6 cellular contexts compared by ENCODE assay signal in the genomic region with DNA sequence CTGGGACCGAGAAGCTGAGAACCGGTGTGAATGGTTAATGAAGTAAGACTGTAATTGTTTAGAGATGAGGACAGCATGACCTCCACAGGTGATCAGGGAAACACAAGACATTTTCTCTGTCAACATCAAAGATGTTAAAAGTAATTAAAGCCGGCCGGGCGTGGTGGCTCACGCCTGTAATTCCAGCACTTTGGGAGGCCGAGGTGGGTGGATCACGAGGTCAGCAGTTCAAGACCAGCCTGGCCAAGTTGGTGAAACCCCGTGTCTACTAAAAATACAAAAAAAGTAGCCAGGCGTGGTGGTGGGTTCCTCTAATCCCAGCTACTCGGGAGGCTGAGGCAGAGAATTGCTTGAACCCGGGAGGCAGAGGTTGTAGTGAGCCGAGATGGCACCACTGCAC. TPM values are rescaled to one million over a fixed set of nuclear protein-coding genes. Genes with fewer than 3 reads are reported as not detected.
DNase-seq lines count a peak whose midpoint lies in the region; ATAC-seq, FAIRE-seq and TF ChIP-seq lines count a peak whose summit lies in the region.
"Not testable (repeated sequence)": the region's sequence is repeated elsewhere in the genome, so short reads cannot be mapped to it uniquely, and the experiment has no call there.

No MANE protein-coding gene starts in this region.

- H2AFZ ChIP-seq in HepG2 (ENCODE audit: low read length); smooth muscle cell (ENCODE audit: low read depth): not testable (repeated sequence)

- ATAC-seq in left ventricle myocardium superior, HepG2: not testable (repeated sequence)

- not testable (repeated sequence) for TF ChIP-seq RAD21 in HepG2 (CRISPR knock-in tag; IDR thresholded peaks at IDR 0.05)

- H3K27me3 ChIP-seq in Peyer's patch; HepG2 (ENCODE audit: control insufficient read depth in 1 of 2, insufficient read depth in 2 of 2, low read length in 2 of 2); smooth muscle cell (ENCODE audit: low read depth): not testable (repeated sequence)

- H3K4me2 ChIP-seq in HepG2 (ENCODE audit: low read depth, low read length); smooth muscle cell: not testable (repeated sequence)

- H3K27ac Mint-ChIP-seq in nephron progenitor cell = peak overlapping the region; percentile 77

- peaks cover 20% of the 10 kb centered on the region for H3K79me2 ChIP-seq in HepG2 (ENCODE audit: insufficient read depth, low read length)
- H3K79me2 ChIP-seq in smooth muscle cell (ENCODE audit: low read depth) = not testable (repeated sequence)

- peak in 1 of 3 donors; percentile 29 for DNase-seq in Peyer's patch
- not testable (repeated sequence) for DNase-seq in caudate nucleus (lab: John Stamatoyannopoulos, UW); HepG2 (ENCODE audit: low spot score); nephron progenitor cell; smooth muscle cell (lab: John Stamatoyannopoulos, UW; ENCODE audit: unreplicated experiment)
- DNase-seq in left ventricle myocardium superior = peak; percentile 26

- BruUV-seq in HepG2 (replicated peaks; lab: Mats Ljungman, UMichigan) = not testable (repeated sequence)

- CTCF ChIA-PET in HepG2 (lab: Yijun Ruan, JAX; ENCODE audit: low intra/inter-chr PET ratio, low total read pairs) = interaction anchor here (1.3 to 1.9 kb wide), 4 partner anchors 30 to 48 kb away, joined by 6 to 9 read pairs (median 8); no protein-coding TSS in a partner anchor

- H3K9me3 ChIP-seq in Peyer's patch; HepG2 (ENCODE audit: low read length); smooth muscle cell (replicated peaks; ENCODE audit: low read depth): not testable (repeated sequence)

- FAIRE-seq in HepG2 (lab: Jason Lieb, UNC) = not testable (repeated sequence)

- not testable (repeated sequence) for H4K20me1 ChIP-seq in HepG2 (ENCODE audit: insufficient read depth, low read length); smooth muscle cell (ENCODE audit: low read depth)

- H3F3A ChIP-seq in smooth muscle cell (ENCODE audit: low read depth) = peaks cover 15% of the 10 kb centered on the region

- not testable (repeated sequence) for TF ChIP-seq POLR2A in Peyer's patch (IDR thresholded peaks at IDR 0.05); HepG2 (IDR thresholded peaks at IDR 0.05; ENCODE audit: insufficient read depth in 1 of 2, low read depth in 2 of 2, low read length in 2 of 2)

- in situ Hi-C loops in HepG2 (cut with HindIII; ENCODE audit: extremely low pct_ligation_motif_present, low pct_unique_long_range_greater_than_20kb) = loop anchor here (5.0 kb wide), 1 partner anchor 37 kb away; no protein-coding TSS in a partner anchor

- H3K4me3 Mint-ChIP-seq in nephron progenitor cell = not testable (repeated sequence)

- POLR2A ChIA-PET in HepG2 (lab: Yijun Ruan, JAX) = interaction anchor here (1.4 kb wide), 1 partner anchor 34 kb away, joined by 4 read pairs; no protein-coding TSS in a partner anchor

- H3K4me1 ChIP-seq in Peyer's patch (peaks cover 0 to 41% (median 0%) of the 10 kb centered on the region in 4 donors), HepG2 (ENCODE audit: insufficient read depth, low read length) (peaks cover 58% of the 10 kb centered on the region)
- H3K4me1 ChIP-seq in smooth muscle cell (ENCODE audit: low read depth) = not testable (repeated sequence)

- intact Hi-C loops in left ventricle myocardium superior (cut with micrococcal nuclease); HepG2 (cut with micrococcal nuclease; ENCODE audit: unreplicated experiment): not testable (repeated sequence)

- H3K36me3 Mint-ChIP-seq in nephron progenitor cell (ENCODE audit: low read depth) = not testable (repeated sequence)

- H3K9me3 Mint-ChIP-seq in nephron progenitor cell = not testable (repeated sequence)

- WGBS in HepG2 (ENCODE audit: low lambda C conversion rate) = 92% methylated on average over 13 of the region's 13 CpGs
- WGBS in smooth muscle cell (ENCODE audit: low lambda C conversion rate) = 92% methylated on average over 13 of the region's 13 CpGs

- not testable (repeated sequence) for H3K36me3 ChIP-seq in Peyer's patch; smooth muscle cell (ENCODE audit: low read depth)
- peaks cover 2 to 14% of the 10 kb centered on the region in 2 experiments; a peak in 2 of 5 replicates for H3K36me3 ChIP-seq in HepG2 (replicated peaks in 1 of 2; ENCODE audit: control insufficient read depth in 1 of 2, insufficient read depth in 2 of 2, low read length in 2 of 2)

- H3K27ac ChIP-seq in Peyer's patch (peak overlapping the region in 3 of 4 donors; percentile 62 to 92 (median 74)), caudate nucleus (ENCODE audit: low read depth, low read length) (peak overlapping the region; percentile 28), HepG2 (ENCODE audit: extremely low read length, insufficient read depth, low read length) (peak overlapping the region; percentile 74), smooth muscle cell (ENCODE audit: low read depth) (peak overlapping the region; percentile 46)

- H3K27me3 Mint-ChIP-seq in nephron progenitor cell (ENCODE audit: low read depth, poor library complexity) = not testable (repeated sequence)

- not testable (repeated sequence) for H3K4me3 ChIP-seq in Peyer's patch; HepG2 (replicated peaks in 1 of 3; ENCODE audit: insufficient read depth in 1 of 3, low read depth in 2 of 3, low read length in 3 of 3); smooth muscle cell

- 0 out of 2 replicates have a peak overlapping the region, but pooled peaks have one; percentile 19 for H3K9ac ChIP-seq in HepG2 (ENCODE audit: insufficient read depth, low read depth, low read length)
- H3K9ac ChIP-seq in smooth muscle cell (ENCODE audit: low read depth) = not testable (repeated sequence)

- TF ChIP-seq EP300 in HepG2 (IDR thresholded peaks at IDR 0.05; ENCODE audit: low read depth in 2 of 2, low read length in 2 of 2); HepG2 (CRISPR knock-in tag; IDR thresholded peaks at IDR 0.05; ENCODE audit: borderline replicate concordance): not testable (repeated sequence)

- TF ChIP-seq CTCF in Peyer's patch (IDR thresholded peaks at IDR 0.05); HepG2 (CRISPR knock-in tag; IDR thresholded peaks at IDR 0.05); nephron progenitor cell (IDR thresholded peaks at IDR 0.05); smooth muscle cell (IDR thresholded peaks at IDR 0.05; ENCODE audit: borderline replicate concordance, insufficient read depth, poor library complexity, severe bottlenecking): not testable (repeated sequence)

- peaks cover 59% of the 10 kb centered on the region for H3K4me1 Mint-ChIP-seq in nephron progenitor cell

RNA-seq across cellular contexts. Expression of a gene that starts 55.4 kb away (rescaled TPM):
- total RNA-seq in Peyer's patch (10 to 100 TPM; 16.5 to 31.2 (median 25.4) TPM), left ventricle myocardium superior (38.4 TPM), HepG2 (2016; rRNA removed; fragmentation: Illumina TruSeq; extraction: Trizol) (10.4 and 10.8 TPM in 2 replicates), smooth muscle cell (33.1 and 39.8 TPM in 2 replicates)
- 25.8 and 31.3 TPM in 2 replicates for total RNA-seq in HepG2 (2016; cell fraction: cytosol; rRNA removed; fragmentation: Illumina TruSeq; extraction: Trizol; ENCODE audit: low read depth)
- 9.1 and 10.5 TPM in 2 replicates for total RNA-seq in HepG2 (2016; cell fraction: insoluble cytoplasmic fraction; rRNA removed; fragmentation: Illumina TruSeq; extraction: Trizol)
- 30.5 and 36.7 TPM in 2 replicates for total RNA-seq in HepG2 (2016; cell fraction: membrane; rRNA removed; fragmentation: Illumina TruSeq; extraction: Trizol)
- total RNA-seq in HepG2 (2016; cell fraction: nucleus; rRNA removed; fragmentation: Illumina TruSeq; extraction: Trizol) = 7.4 and 9.0 TPM in 2 replicates
- polyA plus RNA-seq in HepG2 (2011; rRNA removed) (9.6 and 14.4 TPM in 2 replicates), smooth muscle cell (152 and 162 TPM in 2 replicates)
- 8.7 and 21.7 TPM in 2 replicates for polyA plus RNA-seq in HepG2 (2011; cell fraction: cytosol; rRNA removed)
- polyA plus RNA-seq in HepG2 (2011; cell fraction: nucleus; rRNA removed) = 37.4 and 44.6 TPM in 2 replicates
- polyA plus RNA-seq in HepG2 (2012) = 24.2 and 24.5 TPM in 2 replicates
- polyA plus RNA-seq in HepG2 (2016; cell fraction: cytosol; fragmentation: Illumina TruSeq; extraction: Trizol; ENCODE audit: low read depth) = 237 and 239 TPM in 2 replicates
- 38.7 and 46.2 TPM in 2 replicates for polyA plus RNA-seq in HepG2 (2016; cell fraction: insoluble cytoplasmic fraction; fragmentation: Illumina TruSeq; extraction: Trizol; ENCODE audit: low read depth)
- 156 and 163 TPM in 2 replicates for polyA plus RNA-seq in HepG2 (2016; cell fraction: membrane; fragmentation: Illumina TruSeq; extraction: Trizol; ENCODE audit: low read depth)
- polyA plus RNA-seq in HepG2 (2016; cell fraction: nucleus; fragmentation: Illumina TruSeq; extraction: Trizol; ENCODE audit: insufficient read depth, low read depth) = 44.5 and 50.9 TPM in 2 replicates
- polyA minus RNA-seq in HepG2 (2011; rRNA and poly(A)+ RNA removed; ENCODE audit: low replicate concordance) = 3.5 and 6.2 TPM in 2 replicates
- 5.6 and 7.3 TPM in 2 replicates for polyA minus RNA-seq in HepG2 (2011; cell fraction: cytosol; rRNA and poly(A)+ RNA removed)
- polyA minus RNA-seq in HepG2 (2011; cell fraction: nucleus; rRNA and poly(A)+ RNA removed) = 6.3 and 6.6 TPM in 2 replicates
